Comparison of ENCODE assay signal across 8 cellular contexts in genomic region chr9:52678-53077, GRCh38. TPM values are rescaled to one million over a fixed set of nuclear protein-coding genes. Genes with fewer than 3 reads are reported as not detected.
A peak's percentile ranks its signal among the peaks of the same experiment; 100 is the strongest.
DNase-seq lines count a peak whose midpoint lies in the region; ATAC-seq lines count a peak whose summit lies in the region.
"Not testable (repeated sequence)": the region's sequence is repeated elsewhere in the genome, so short reads cannot be mapped to it uniquely, and the experiment has no call there.

No MANE protein-coding gene starts in this region.

- H3K27ac Mint-ChIP-seq in activated CD4-positive, alpha-beta T cell treated with anti-CD3 and anti-CD28 coated beads, Interleukin-2, amount 10 ng/mL, durations not matched to agents 24 days and 14 days = not testable (repeated sequence)

- not testable (repeated sequence) for H3K4me3 Mint-ChIP-seq in activated CD4-positive, alpha-beta T cell treated with anti-CD3 and anti-CD28 coated beads, Interleukin-2, amount 10 ng/mL, durations not matched to agents 24 days and 14 days

- H3K27me3 Mint-ChIP-seq in activated CD4-positive, alpha-beta T cell treated with anti-CD3 and anti-CD28 coated beads, Interleukin-2, amount 10 ng/mL, durations not matched to agents 24 days and 14 days = peaks cover 12% of the 10 kb centered on the region

- not testable (repeated sequence) for H3K36me3 Mint-ChIP-seq in activated CD4-positive, alpha-beta T cell treated with anti-CD3 and anti-CD28 coated beads, Interleukin-2, amount 10 ng/mL, durations not matched to agents 24 days and 14 days (ENCODE audit: low read depth)

- ATAC-seq in GM19023 (IDR thresholded peaks at IDR 0.05; ENCODE audit: unreplicated experiment) (peak; percentile 85), GM21515 (IDR thresholded peaks at IDR 0.05; ENCODE audit: unreplicated experiment) (peak; percentile 52), HG02642 (IDR thresholded peaks at IDR 0.05; ENCODE audit: poor library complexity, unreplicated experiment) (peak; percentile 85), HG03095 (IDR thresholded peaks at IDR 0.05; ENCODE audit: unreplicated experiment) (peak; percentile 82), HG03558 (IDR thresholded peaks at IDR 0.05; ENCODE audit: extremely low read depth, unreplicated experiment) (peak; percentile 63)

- DNase-seq in EH (ENCODE audit: low read depth) (peak; percentile 8), left kidney (ENCODE audit: low read depth, low spot score) (peak; percentile 63)
- DNase-seq in activated CD4-positive, alpha-beta T cell treated with anti-CD3 and anti-CD28 coated beads, Interleukin-2, amount 10 ng/mL, durations not matched to agents 24 days and 14 days = peak; percentile 13

- H3K4me1 Mint-ChIP-seq in activated CD4-positive, alpha-beta T cell treated with anti-CD3 and anti-CD28 coated beads, Interleukin-2, amount 10 ng/mL, durations not matched to agents 24 days and 14 days = not testable (repeated sequence)

- not testable (repeated sequence) for H3K9me3 Mint-ChIP-seq in activated CD4-positive, alpha-beta T cell treated with anti-CD3 and anti-CD28 coated beads, Interleukin-2, amount 10 ng/mL, durations not matched to agents 24 days and 14 days

- intact Hi-C loops in activated CD4-positive, alpha-beta T cell treated with anti-CD3 and anti-CD28 coated beads, Interleukin-2, amount 10 ng/mL, durations not matched to agents 24 days and 14 days (cut with micrococcal nuclease) = not testable (repeated sequence)

RNA-seq across cellular contexts. Expression of gene WASHC1, which starts 23.4 kb away (rescaled TPM):
- 17.9 and 18.2 TPM in 2 replicates for total RNA-seq in activated CD4-positive, alpha-beta T cell treated with anti-CD3 and anti-CD28 coated beads, Interleukin-2, amount 10 ng/mL, durations not matched to agents 24 days and 14 days

Comparison
In these comparisons a context has a peak if more than half of its experiments do, and no peak if none do; other contexts are left out.
1. Peak in every context shown above with its lines: DNase-seq and ATAC-seq.
2. DNase-seq: peak in every context shown above with its lines; median percentile 63 in left kidney; 13 in activated CD4-positive, alpha-beta T cell treated with anti-CD3 and anti-CD28 coated beads, Interleukin-2, amount 10 ng/mL, durations not matched to agents 24 days and 14 days; 8 in EH.